ENCODE assay signal across 8 cellular contexts in the genomic region with DNA sequence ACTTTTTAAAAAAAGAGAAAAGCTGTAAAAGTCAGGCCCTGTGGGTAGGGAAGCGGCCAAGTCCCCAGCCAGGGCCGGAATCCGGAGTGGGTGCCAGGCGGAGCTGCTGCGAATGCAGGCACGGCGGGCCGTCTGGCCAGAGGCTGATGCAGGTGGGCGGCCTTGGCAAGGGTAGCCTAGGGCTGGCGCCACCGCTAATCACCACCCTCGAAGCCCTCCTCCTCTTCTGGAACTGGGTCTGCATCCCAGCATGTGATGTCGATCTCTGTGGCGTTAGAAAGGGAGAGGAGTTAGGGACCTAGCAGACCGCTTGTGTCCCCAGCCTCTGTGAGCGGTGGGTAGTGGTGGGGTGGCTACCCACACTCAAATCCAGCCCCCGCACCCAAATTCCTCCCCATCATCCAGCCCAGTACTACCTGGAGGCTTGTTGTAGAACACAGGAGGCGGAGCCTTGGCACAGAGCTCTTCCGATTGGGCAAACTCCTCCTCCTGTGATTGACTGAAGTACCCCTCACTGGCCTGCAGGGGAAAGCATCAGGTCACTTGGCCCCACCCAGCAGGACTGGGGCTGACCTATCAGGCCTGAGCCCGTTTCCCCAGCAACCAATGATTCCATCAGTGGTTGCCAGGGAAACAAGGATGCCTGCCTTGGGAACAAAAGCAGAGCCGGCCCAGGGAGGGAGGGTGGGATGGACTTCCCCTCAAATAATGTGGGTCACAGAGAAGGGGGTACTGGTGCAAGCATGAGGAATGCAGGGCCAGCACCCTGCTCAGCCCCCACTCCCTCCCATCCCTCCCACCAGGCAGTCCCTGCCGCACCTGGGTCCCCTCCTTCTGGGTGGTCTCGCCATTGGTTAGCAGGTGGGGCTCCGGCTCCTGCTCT. TPM values are rescaled to one million over a fixed set of nuclear protein-coding genes. Genes with fewer than 3 reads are reported as not detected.
A peak's percentile ranks its signal among the peaks of the same experiment; 100 is the strongest.
DNase-seq lines count a peak whose midpoint lies in the region; ATAC-seq, FAIRE-seq and TF ChIP-seq lines count a peak whose summit lies in the region.

No MANE protein-coding gene starts in this region.

- no peaks in the 10 kb centered on the region for H3K36me3 Mint-ChIP-seq in activated T-helper 17 cell treated with anti-CD3 and anti-CD28 coated beads, Interleukin-2, amount 50 U/mL, for 72 hours (ENCODE audit: low read depth)

- TF ChIP-seq CTCF in DND-41 (IDR thresholded peaks at IDR 0.05; ENCODE audit: borderline replicate concordance, extremely low read depth, low read length, poor library complexity, severe bottlenecking) = peak; percentile 38

- H3K27ac Mint-ChIP-seq in activated T-helper 17 cell treated with anti-CD3 and anti-CD28 coated beads, Interleukin-2, amount 50 U/mL, for 72 hours = no peak overlapping the region

- no peak overlapping the region for H3K9ac ChIP-seq in DND-41 (ENCODE audit: low read depth, low read length)

- H3K4me2 ChIP-seq in DND-41 (ENCODE audit: insufficient read depth, low read length) = no peak overlapping the region

- FAIRE-seq in HTR-8/SVneo (lab: Jason Lieb, UNC) = peak; percentile 72

- H2AFZ ChIP-seq in DND-41 (ENCODE audit: low read depth, low read length) = no peak overlapping the region

- DNase-seq in DND-41 (peak; percentile 50), HTR-8/SVneo (ENCODE audit: insufficient read length, low spot score) (peak; percentile 92), NCI-H82 (lab: John Stamatoyannopoulos, UW) (peak; percentile 98), foreskin melanocyte (peak; percentile 92), non-pigmented ciliary epithelial cell (ENCODE audit: low read depth) (peak; percentile 90)

- peaks cover 30% of the 10 kb centered on the region for H3K4me1 ChIP-seq in DND-41 (ENCODE audit: insufficient read depth, low read length)

- peaks cover 5% of the 10 kb centered on the region for H3K4me1 Mint-ChIP-seq in activated T-helper 17 cell treated with anti-CD3 and anti-CD28 coated beads, Interleukin-2, amount 50 U/mL, for 72 hours

- no peak overlapping the region for H3K4me3 ChIP-seq in DND-41 (ENCODE audit: low read depth in 1 of 2, low read length in 2 of 2)

- peak overlapping the region; percentile 66 for H3K4me3 Mint-ChIP-seq in activated T-helper 17 cell treated with anti-CD3 and anti-CD28 coated beads, Interleukin-2, amount 50 U/mL, for 72 hours

- no peak overlapping the region for H3K27ac ChIP-seq in DND-41 (ENCODE audit: low read length)

- H3K9me3 Mint-ChIP-seq in activated T-helper 17 cell treated with anti-CD3 and anti-CD28 coated beads, Interleukin-2, amount 50 U/mL, for 72 hours = no peaks in the 10 kb centered on the region

- H3K27me3 ChIP-seq in DND-41 (ENCODE audit: insufficient read depth, low read length, poor library complexity) = no peaks in the 10 kb centered on the region

- no peaks in the 10 kb centered on the region for H3K79me2 ChIP-seq in DND-41 (ENCODE audit: insufficient read depth, low read length)

- H3K27me3 Mint-ChIP-seq in activated T-helper 17 cell treated with anti-CD3 and anti-CD28 coated beads, Interleukin-2, amount 50 U/mL, for 72 hours = no peaks in the 10 kb centered on the region

- peaks cover 30% of the 10 kb centered on the region for H3K36me3 ChIP-seq in DND-41 (ENCODE audit: insufficient read depth, low read length)

- H4K20me1 ChIP-seq in DND-41 (ENCODE audit: insufficient read depth, low read length) = peaks cover 48% of the 10 kb centered on the region

- ATAC-seq in DND-41 (ENCODE audit: insufficient read depth, low read depth) (no peak), GM21447 (IDR thresholded peaks at IDR 0.05; ENCODE audit: unreplicated experiment) (peak; percentile 42), HG02840 (IDR thresholded peaks at IDR 0.05; ENCODE audit: low FRiP score, unreplicated experiment) (no peak)
- ATAC-seq in activated T-helper 17 cell treated with anti-CD3 and anti-CD28 coated beads, Interleukin-2, amount 50 U/mL, for 72 hours (replicated peaks) = peak; percentile 33

- no peaks in the 10 kb centered on the region for H3K9me3 ChIP-seq in DND-41 (ENCODE audit: insufficient read depth, low read length, severe bottlenecking)

RNA-seq across cellular contexts. Expression of a gene that starts 10.9 kb away (rescaled TPM):
- total RNA-seq in activated T-helper 17 cell treated with anti-CD3 and anti-CD28 coated beads, Interleukin-2, amount 50 U/mL, for 72 hours = 10 to 100 TPM in 1 of 2 donors, 1 to 10 TPM in 1; 8.2 to 13.6 TPM

RNA-seq across cellular contexts. Expression of a gene that starts 16.0 kb away (rescaled TPM):
- total RNA-seq in activated T-helper 17 cell treated with anti-CD3 and anti-CD28 coated beads, Interleukin-2, amount 50 U/mL, for 72 hours = 1 to 10 TPM; 2.3 to 3.1 TPM

RNA-seq across cellular contexts. Expression of a gene that starts 31.0 kb away (rescaled TPM):
- total RNA-seq in activated T-helper 17 cell treated with anti-CD3 and anti-CD28 coated beads, Interleukin-2, amount 50 U/mL, for 72 hours = 100 to 1,000 TPM; 108 to 130 TPM

RNA-seq across cellular contexts. Expression of a gene that starts 39.9 kb away (rescaled TPM):
- total RNA-seq in activated T-helper 17 cell treated with anti-CD3 and anti-CD28 coated beads, Interleukin-2, amount 50 U/mL, for 72 hours = 10 to 100 TPM; 34.9 to 38.8 TPM

RNA-seq across cellular contexts. Expression of a gene that starts 48.1 kb away (rescaled TPM):
- 1 to 10 TPM; 3.7 to 4.6 TPM for total RNA-seq in activated T-helper 17 cell treated with anti-CD3 and anti-CD28 coated beads, Interleukin-2, amount 50 U/mL, for 72 hours

Comparison
In these comparisons a context has a peak if more than half of its experiments do, and no peak if none do; other contexts are left out.
1. ATAC-seq: peak in GM21447 (single experiment) and activated T-helper 17 cell treated with anti-CD3 and anti-CD28 coated beads, Interleukin-2, amount 50 U/mL, for 72 hours (single experiment); none in DND-41 (single experiment) and HG02840 (single experiment).
2. Peak in every context shown above with its lines, with median percentiles within 50 percentile points of each other: DNase-seq.